13 cellular contexts compared by ENCODE assay signal in genomic region chr1:1461721-1462317, GRCh38. TPM values are rescaled to one million over a fixed set of nuclear protein-coding genes. Genes with fewer than 3 reads are reported as not detected.
DNase-seq lines count a peak whose midpoint lies in the region; ATAC-seq and TF ChIP-seq lines count a peak whose summit lies in the region.
"Had no signal": no experiment of that assay in that cellular context is flagged by ENCODE, and none has a peak within 500 bp of the region (broad histone marks: within the 10 kb centered on the region; RNA-seq: fewer than 3 reads in every experiment).

No MANE protein-coding gene starts in this region.

- TF ChIP-seq POLR2A in vagina (IDR thresholded peaks at IDR 0.05): no peak

- no peaks in the 10 kb centered on the region for H3K36me3 ChIP-seq in RWPE2 (ENCODE audit: low read depth)
- H3K36me3 ChIP-seq in iPS-15b (ENCODE audit: control insufficient read depth, insufficient read depth, low read length): no peaks in the 10 kb centered on the region
- H3K36me3 ChIP-seq in urinary bladder (ENCODE audit: insufficient read depth): no peaks in the 10 kb centered on the region
- no peaks in the 10 kb centered on the region for H3K36me3 ChIP-seq in vagina

- 61% methylated on average over 18 of the region's 18 CpGs for WGBS in urinary bladder

- peak overlapping the region; percentile 45 for H3K4me3 Mint-ChIP-seq in stimulated activated naive CD8-positive, alpha-beta T cell treated with anti-CD3 and anti-CD28 coated beads, Interleukin-15, Interleukin-2, amounts not matched to agents 100 ng/mL and 50 ng/mL, for 24 hours

- H3K9me3 Mint-ChIP-seq in stimulated activated naive CD8-positive, alpha-beta T cell treated with anti-CD3 and anti-CD28 coated beads, Interleukin-15, Interleukin-2, amounts not matched to agents 100 ng/mL and 50 ng/mL, for 24 hours: no peaks in the 10 kb centered on the region
- H3K9me3 Mint-ChIP-seq: activated T-cell treated with anti-CD3 and anti-CD28 coated beads, Interleukin-2, amount 50 U/mL, for 24 hours; CD4-positive, alpha-beta memory T cell; naive B cell had no signal

- no peak overlapping the region for H3K27ac Mint-ChIP-seq in stimulated activated naive CD8-positive, alpha-beta T cell treated with anti-CD3 and anti-CD28 coated beads, Interleukin-15, Interleukin-2, amounts not matched to agents 100 ng/mL and 50 ng/mL, for 24 hours
- H3K27ac Mint-ChIP-seq: activated T-cell treated with anti-CD3 and anti-CD28 coated beads, Interleukin-2, amount 50 U/mL, for 24 hours had no signal

- H3K4me1 Mint-ChIP-seq in stimulated activated naive CD8-positive, alpha-beta T cell treated with anti-CD3 and anti-CD28 coated beads, Interleukin-15, Interleukin-2, amounts not matched to agents 100 ng/mL and 50 ng/mL, for 24 hours (ENCODE audit: low read depth): no peaks in the 10 kb centered on the region
- H3K4me1 Mint-ChIP-seq: CD4-positive, alpha-beta memory T cell; naive B cell had no signal

- no peaks in the 10 kb centered on the region for H3K9me3 ChIP-seq in RWPE2 (ENCODE audit: severe bottlenecking)
- no peaks in the 10 kb centered on the region for H3K9me3 ChIP-seq in iPS-15b (ENCODE audit: control insufficient read depth, insufficient read depth, low read length)
- no peaks in the 10 kb centered on the region for H3K9me3 ChIP-seq in vagina

- no peak for DNase-seq in stimulated activated naive CD8-positive, alpha-beta T cell treated with anti-CD3 and anti-CD28 coated beads, Interleukin-15, Interleukin-2, amounts not matched to agents 100 U/mL and 50 U/mL, for 24 hours
- no peak for DNase-seq in RWPE2 (ENCODE audit: low spot score)
- no peak for DNase-seq in vagina (ENCODE audit: extremely low spot score in 2 of 2)
- no peak for DNase-seq in dorsolateral prefrontal cortex
- no peak for DNase-seq in activated CD4-positive, alpha-beta T cell treated with anti-CD3 and anti-CD28 coated beads, Interleukin-2, amount 50 U/mL, for 4 hours
- DNase-seq: activated T-cell treated with anti-CD3 and anti-CD28 coated beads, Interleukin-2, amount 50 U/mL, for 24 hours; GOT3; NCI-H1694 had no signal

- TF ChIP-seq CTCF in RWPE2 (IDR thresholded peaks at IDR 0.05; ENCODE audit: poor library complexity, severe bottlenecking): no peak
- no peak for TF ChIP-seq CTCF in vagina (IDR thresholded peaks at IDR 0.05)
- TF ChIP-seq CTCF in dorsolateral prefrontal cortex (IDR thresholded peaks at IDR 0.05 in 54 of 56, conservative IDR thresholded peaks at IDR 0.05 in 2 of 56; ENCODE audit: low read depth in 1 of 56, partially characterized antibody in 56 of 56): no peak

- H3K9ac ChIP-seq in iPS-15b (ENCODE audit: low read depth, low read length): peak overlapping the region; percentile 24

- no peak for ATAC-seq in stimulated activated naive CD8-positive, alpha-beta T cell treated with anti-CD3 and anti-CD28 coated beads, Interleukin-15, Interleukin-2, amounts not matched to agents 100 U/mL and 50 U/mL, for 24 hours
- ATAC-seq in RWPE2 (ENCODE audit: low read depth): 0 out of 3 replicates have a peak, but pooled peaks have one; percentile 15

- no peaks in the 10 kb centered on the region for H3K36me3 Mint-ChIP-seq in stimulated activated naive CD8-positive, alpha-beta T cell treated with anti-CD3 and anti-CD28 coated beads, Interleukin-15, Interleukin-2, amounts not matched to agents 100 ng/mL and 50 ng/mL, for 24 hours (ENCODE audit: low read depth)
- H3K36me3 Mint-ChIP-seq: CD4-positive, alpha-beta memory T cell; naive B cell had no signal

- H3K4me3 ChIP-seq in RWPE2 (ENCODE audit: severe bottlenecking) (no peak overlapping the region), iPS-15b (ENCODE audit: low read depth, low read length) (no peak overlapping the region), urinary bladder (ENCODE audit: low read depth, low read length) (no peak overlapping the region), vagina (peak overlapping the region in 1 of 2 donors; percentile 6), dorsolateral prefrontal cortex (no peak overlapping the region)

- H3K27ac ChIP-seq in RWPE2 (ENCODE audit: poor library complexity, severe bottlenecking) (peak overlapping the region; percentile 68), urinary bladder (ENCODE audit: low read depth) (peak overlapping the region; percentile 78), vagina (no peak overlapping the region), dorsolateral prefrontal cortex (no peak overlapping the region)

- H3K27me3 Mint-ChIP-seq in stimulated activated naive CD8-positive, alpha-beta T cell treated with anti-CD3 and anti-CD28 coated beads, Interleukin-15, Interleukin-2, amounts not matched to agents 100 ng/mL and 50 ng/mL, for 24 hours: no peaks in the 10 kb centered on the region

- H3K4me1 ChIP-seq in RWPE2 (ENCODE audit: insufficient read depth, poor library complexity, severe bottlenecking) (peaks cover 8% of the 10 kb centered on the region), iPS-15b (ENCODE audit: control insufficient read depth, insufficient read depth, low read length) (no peaks in the 10 kb centered on the region), urinary bladder (ENCODE audit: insufficient read depth) (no peaks in the 10 kb centered on the region), vagina (no peaks in the 10 kb centered on the region)

- intact Hi-C loops in vagina (cut with DNase I): no loop called here
- intact Hi-C loops in dorsolateral prefrontal cortex (cut with DNase I): no loop called here

- H3K27me3 ChIP-seq in RWPE2 (ENCODE audit: insufficient read depth, poor library complexity, severe bottlenecking) (no peaks in the 10 kb centered on the region), iPS-15b (ENCODE audit: control insufficient read depth, insufficient read depth, low read length) (no peaks in the 10 kb centered on the region), vagina (no peaks in the 10 kb centered on the region), dorsolateral prefrontal cortex (no peaks in the 10 kb centered on the region)

RNA-seq across cellular contexts. Expression of gene ATAD3B, which starts 9.7 kb away (rescaled TPM):
- total RNA-seq in urinary bladder (11.3 TPM), vagina (17.7 TPM), dorsolateral prefrontal cortex (10 to 100 TPM in 118 of 120 experiments, 1 to 10 TPM in 2; 9.5 to 47.1 (median 24.6) TPM)
- polyA plus RNA-seq in urinary bladder: 14.3 TPM

RNA-seq across cellular contexts. Expression of gene ATAD3C, which starts 12.3 kb away (rescaled TPM):
- total RNA-seq in urinary bladder: 0.26 TPM
- polyA plus RNA-seq in urinary bladder: 3.3 TPM
- not detected for total RNA-seq in vagina
- 10 to 100 TPM in 10 of 120 experiments, 1 to 10 TPM in 109, under 1 TPM in 1; 0.94 to 16.5 (median 3.5) TPM for total RNA-seq in dorsolateral prefrontal cortex

RNA-seq across cellular contexts. Expression of gene VWA1, which starts 26.3 kb away (rescaled TPM):
- total RNA-seq in urinary bladder (15.2 TPM), vagina (35.8 TPM), dorsolateral prefrontal cortex (100 to 1,000 TPM in 33 of 120 experiments, 10 to 100 TPM in 87; 27.4 to 258 (median 73.3) TPM)
- polyA plus RNA-seq in urinary bladder: 214 TPM
- total RNA-seq: CD4-positive, alpha-beta memory T cell had no signal
- polyA plus RNA-seq: CD4-positive, alpha-beta memory T cell had no signal

RNA-seq across cellular contexts. Expression of gene ANKRD65, which starts 40.7 kb away (rescaled TPM):
- 5.8 TPM for total RNA-seq in urinary bladder
- polyA plus RNA-seq in urinary bladder: 17.7 TPM
- 3.2 TPM for total RNA-seq in vagina
- total RNA-seq in dorsolateral prefrontal cortex: 10 to 100 TPM in 118 of 120 experiments, 1 to 10 TPM in 2; 4.0 to 63.5 (median 26.5) TPM
- total RNA-seq: CD4-positive, alpha-beta memory T cell had no signal
- polyA plus RNA-seq: CD4-positive, alpha-beta memory T cell had no signal

RNA-seq across cellular contexts. Expression of gene ATAD3A, which starts 50.1 kb away (rescaled TPM):
- 7.1 TPM for total RNA-seq in urinary bladder
- polyA plus RNA-seq in urinary bladder: 18.8 TPM
- total RNA-seq in vagina: 21.9 TPM
- 10 to 100 TPM; 12.3 to 33.0 (median 20.2) TPM for total RNA-seq in dorsolateral prefrontal cortex

Comparison
In these comparisons a context has a peak if more than half of its experiments do, and no peak if none do; other contexts are left out.
1. H3K27ac ChIP-seq: peak in RWPE2 (single experiment) and urinary bladder (single experiment); none in vagina (single experiment) and dorsolateral prefrontal cortex (0 of 59).